1 cellular context compared by ENCODE assay signal in genomic region chr7:150378853-150379589, GRCh38.
TF ChIP-seq lines count a peak whose summit lies in the region.

Gene ZNF775 (plus strand): TSS chr7:150379330. CDS start chr7:150388471, 9,141 bp downstream.

TF ChIP-seq in SK-N-SH, 30 proteins besides CTCF, POLR2A, EP300 and RAD21 (continued from another document):
- TF ChIP-seq MAX (IDR thresholded peaks at IDR 0.05; ENCODE audit: low read depth), result no peak; the same call in 1 of the 2 replicates
- no peak; the same call in 1 of the 2 replicates for TF ChIP-seq REST (IDR thresholded peaks at IDR 0.05; ENCODE audit: low read depth, low read length)
- no peak for TF ChIP-seq SMC3 (IDR thresholded peaks at IDR 0.05; ENCODE audit: low read depth, low read length)
- TF ChIP-seq IRF3 (IDR thresholded peaks at IDR 0.05; ENCODE audit: low read depth, low read length), result peak; percentile 97
